Comparison of ENCODE assay signal across 1 cellular context in the genomic region with DNA sequence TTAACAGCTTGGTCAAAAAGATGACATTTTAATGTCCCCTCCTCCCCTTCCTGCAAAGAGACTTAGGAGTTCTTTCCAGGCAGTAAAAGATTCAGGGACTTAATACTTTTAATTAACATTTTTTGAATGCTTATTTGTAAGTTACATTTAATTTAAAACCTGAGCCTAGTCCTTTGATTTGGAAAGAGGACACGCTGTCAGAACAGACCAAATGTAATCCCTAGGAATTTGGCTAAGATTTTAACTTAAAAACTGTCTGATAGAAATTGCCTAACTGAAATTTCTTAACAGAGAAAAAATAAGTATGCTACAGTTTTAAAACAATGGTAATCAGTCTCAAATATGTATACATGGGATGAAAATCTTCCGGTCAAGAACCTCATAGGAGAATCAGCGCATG.
TF ChIP-seq lines count a peak whose summit lies in the region.

No MANE protein-coding gene starts in this region.

TF ChIP-seq in SK-N-SH, 30 proteins besides CTCF, POLR2A, EP300 and RAD21:
- no peak for TF ChIP-seq SMC3 (IDR thresholded peaks at IDR 0.05; ENCODE audit: low read depth, low read length)
- TF ChIP-seq, protein P1, sequence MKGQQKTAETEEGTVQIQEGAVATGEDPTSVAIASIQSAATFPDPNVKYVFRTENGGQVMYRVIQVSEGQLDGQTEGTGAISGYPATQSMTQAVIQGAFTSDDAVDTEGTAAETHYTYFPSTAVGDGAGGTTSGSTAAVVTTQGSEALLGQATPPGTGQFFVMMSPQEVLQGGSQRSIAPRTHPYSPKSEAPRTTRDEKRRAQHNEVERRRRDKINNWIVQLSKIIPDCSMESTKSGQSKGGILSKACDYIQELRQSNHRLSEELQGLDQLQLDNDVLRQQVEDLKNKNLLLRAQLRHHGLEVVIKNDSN (IDR thresholded peaks at IDR 0.05; ENCODE audit: borderline replicate concordance, low read depth) = no peak
- TF ChIP-seq, protein P2, sequence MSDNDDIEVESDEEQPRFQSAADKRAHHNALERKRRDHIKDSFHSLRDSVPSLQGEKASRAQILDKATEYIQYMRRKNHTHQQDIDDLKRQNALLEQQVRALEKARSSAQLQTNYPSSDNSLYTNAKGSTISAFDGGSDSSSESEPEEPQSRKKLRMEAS (IDR thresholded peaks at IDR 0.05; ENCODE audit: low read depth) = no peak
- TF ChIP-seq RCOR1 (IDR thresholded peaks at IDR 0.05; ENCODE audit: low read length) = no peak; the same call in 1 of the 2 replicates
- TF ChIP-seq TEAD4 (IDR thresholded peaks at IDR 0.05; ENCODE audit: borderline replicate concordance, insufficient read depth) = no peak
- no peak for TF ChIP-seq TCF12 (IDR thresholded peaks at IDR 0.05)
- TF ChIP-seq, protein P3, sequence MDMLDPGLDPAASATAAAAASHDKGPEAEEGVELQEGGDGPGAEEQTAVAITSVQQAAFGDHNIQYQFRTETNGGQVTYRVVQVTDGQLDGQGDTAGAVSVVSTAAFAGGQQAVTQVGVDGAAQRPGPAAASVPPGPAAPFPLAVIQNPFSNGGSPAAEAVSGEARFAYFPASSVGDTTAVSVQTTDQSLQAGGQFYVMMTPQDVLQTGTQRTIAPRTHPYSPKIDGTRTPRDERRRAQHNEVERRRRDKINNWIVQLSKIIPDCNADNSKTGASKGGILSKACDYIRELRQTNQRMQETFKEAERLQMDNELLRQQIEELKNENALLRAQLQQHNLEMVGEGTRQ (IDR thresholded peaks at IDR 0.05; ENCODE audit: borderline replicate concordance, low read depth, low read length) = no peak
- no peak for TF ChIP-seq GATA2 (CRISPR knock-in tag; IDR thresholded peaks at IDR 0.05)
TF ChIP-seq in SK-N-SH: peak in this region for 0.
